Comparison of ENCODE assay signal across 18 cellular contexts in the genomic region with DNA sequence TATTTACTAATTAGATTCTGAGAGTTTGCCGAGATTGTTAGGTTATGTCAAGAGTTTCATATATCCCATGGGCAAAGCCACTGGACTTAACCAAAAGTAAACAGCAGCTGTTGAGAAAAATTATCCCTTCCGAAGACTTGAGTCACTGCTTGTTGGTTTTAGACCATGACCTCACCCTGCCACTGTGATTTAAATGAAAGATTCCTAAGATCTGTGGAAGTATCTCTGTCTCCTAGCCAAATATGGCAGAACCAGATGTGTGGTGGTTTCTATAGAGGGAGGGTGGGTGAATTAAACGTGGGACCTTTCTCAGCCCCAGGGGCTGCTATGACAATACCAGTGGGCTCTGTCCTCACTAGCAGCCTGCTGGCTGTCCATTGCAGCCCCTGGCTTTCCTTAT. TPM values are rescaled to one million over a fixed set of nuclear protein-coding genes. Genes with fewer than 3 reads are reported as not detected.
DNase-seq lines count a peak whose midpoint lies in the region; ATAC-seq and TF ChIP-seq lines count a peak whose summit lies in the region.
"Had no signal": no experiment of that assay in that cellular context is flagged by ENCODE, and none has a peak within 500 bp of the region (broad histone marks: within the 10 kb centered on the region; RNA-seq: fewer than 3 reads in every experiment).

No MANE protein-coding gene starts in this region.

- ATAC-seq in HG03571 (IDR thresholded peaks at IDR 0.05; ENCODE audit: unreplicated experiment): no peak
- no peak for ATAC-seq in HG03439 (IDR thresholded peaks at IDR 0.05; ENCODE audit: unreplicated experiment)
- no peak for ATAC-seq in GM21737 (IDR thresholded peaks at IDR 0.05; ENCODE audit: unreplicated experiment)

- no peak overlapping the region for H3K4me3 ChIP-seq in AG04449 (ENCODE audit: low read depth, low read length)
- no peak overlapping the region for H3K4me3 ChIP-seq in astrocyte of the spinal cord (ENCODE audit: low read depth, low read length)

- peak; percentile 21 for DNase-seq in AG04449 (ENCODE audit: low read depth, low spot score)
- DNase-seq in HS-5 (ENCODE audit: low read depth): peak; percentile 86
- peak; percentile 70 for DNase-seq in astrocyte of the spinal cord (ENCODE audit: low read depth, low spot score)
- peak; percentile 92 for DNase-seq in myocyte (ENCODE audit: low read depth)
- no peak for DNase-seq in D341Med (ENCODE audit: low spot score)
- DNase-seq: activated CD4-positive, alpha-beta T cell treated with anti-CD3 and anti-CD28 coated beads, Interleukin-2, amount 50 U/mL, for 48 hours; head of caudate nucleus; NCI-H2081; NCI-H82; posterior cingulate gyrus; stimulated activated CD4-positive, alpha-beta T cell treated with anti-CD3 and anti-CD28 coated beads, Interleukin-15, amount 100 ng/mL, for 24 hours had no signal

- in situ Hi-C loops in astrocyte of the spinal cord (cut with HindIII; ENCODE audit: low sequenced_read_pairs): no loop called here

- POLR2A ChIA-PET in AG04449 (lab: Yijun Ruan, JAX): no interaction called here

- no peak for TF ChIP-seq CTCF in AG04449 (IDR thresholded peaks at IDR 0.05; ENCODE audit: insufficient read depth, low read length, missing control alignments)
- TF ChIP-seq CTCF in astrocyte of the spinal cord (IDR thresholded peaks at IDR 0.05; ENCODE audit: low read depth, low read length): no peak

- CTCF ChIA-PET in AG04449 (lab: Yijun Ruan, JAX): interaction anchor here (0.7 to 1.9 kb wide), 3 partner anchors 9 to 62 kb away, joined by 3 to 11 read pairs (median 6); no protein-coding TSS in a partner anchor

RNA-seq across cellular contexts. Expression of a gene that starts 19.3 kb away (rescaled TPM):
- not detected in 2 replicates for total RNA-seq in myocyte
- polyA plus RNA-seq in myocyte (2012): not detected
- total RNA-seq: activated T-helper 1 cell treated with anti-CD3 and anti-CD28 coated beads, Interleukin-12 subunit alpha, Interleukin-12 subunit beta, Interleukin-2, Interleukin-4 antibody, amounts not matched to agents 30 ng/mL and 10 ng/mL and 1 ng/mL, durations not matched to agents 14 hours and 24 hours and 36 hours; SK-MEL-5; temporal lobe had no signal
- polyA plus RNA-seq: AG04450 had no signal

RNA-seq across cellular contexts. Expression of a gene that starts 54.4 kb away (rescaled TPM):
- total RNA-seq in myocyte: not detected in 2 replicates
- polyA plus RNA-seq in myocyte (2012): 0.05 TPM
- total RNA-seq: temporal lobe had no signal
- polyA plus RNA-seq: AG04450 had no signal
